ENCODE assay signal across 3 cellular contexts in genomic region chr7:122836286-122836685, GRCh38. TPM values are rescaled to one million over a fixed set of nuclear protein-coding genes. Genes with fewer than 3 reads are reported as not detected.
"Had no signal": no experiment of that assay in that cellular context is flagged by ENCODE, and none has a peak within 500 bp of the region (broad histone marks: within the 10 kb centered on the region; RNA-seq: fewer than 3 reads in every experiment).

No MANE protein-coding gene starts in this region.

RNA-seq across cellular contexts. Expression of gene CADPS2, which starts 50.0 kb away (rescaled TPM):
- total RNA-seq: mononuclear cell; naive thymus-derived CD4-positive, alpha-beta T cell had no signal
- polyA plus RNA-seq: immature natural killer cell; naive thymus-derived CD4-positive, alpha-beta T cell had no signal
